ENCODE assay signal across 29 cellular contexts in genomic region chr7:20681258-20681882, GRCh38.
"Had no signal": no experiment of that assay in that cellular context is flagged by ENCODE, and none has a peak within 500 bp of the region (broad histone marks: within the 10 kb centered on the region; RNA-seq: fewer than 3 reads in every experiment).

No MANE protein-coding gene starts in this region.

- DNase-seq: stimulated activated CD4-positive, alpha-beta T cell treated with anti-CD3 and anti-CD28 coated beads, Interleukin-2, amount 100 ng/mL, for 48 hours; stimulated activated CD4-positive, alpha-beta T cell treated with anti-CD3 and anti-CD28 coated beads, Interleukin-4, amount 100 ng/mL, for 1 hour; stimulated activated CD4-positive, alpha-beta T cell treated with anti-CD3 and anti-CD28 coated beads, Interleukin-4, amount 100 ng/mL, for 24 hours; stimulated activated CD4-positive, alpha-beta T cell treated with anti-CD3 and anti-CD28 coated beads, Interleukin-4, amount 100 ng/mL, for 4 hours; stimulated activated CD8-positive, alpha-beta memory T cell treated with anti-CD3 and anti-CD28 coated beads, Interleukin-4, amount 100 ng/mL, for 48 hours; stimulated activated naive B cell treated with anti-CD40 and anti-IgM and Interleukin-4, amounts not matched to agents 10 μg/mL and 1 μg/mL and 100 μg/mL, for 72 hours; stimulated activated naive CD4-positive, alpha-beta T cell; stimulated activated naive CD4-positive, alpha-beta T cell treated with Interleukin-2 at 50 U/mL for 16 hours; stimulated activated naive CD8-positive, alpha-beta T cell treated with anti-CD3 and anti-CD28 coated beads, Interleukin-15, amount 100 ng/mL, for 72 hours; stimulated activated naive CD8-positive, alpha-beta T cell treated with anti-CD3 and anti-CD28 coated beads, Interleukin-15, Interleukin-2, amounts not matched to agents 100 U/mL and 50 U/mL, for 24 hours; stomach; substantia nigra; testis; thyroid gland; tibial artery; transverse colon; trophoblast cell; upper lobe of left lung; upper lobe of right lung; uterus had no signal

- H3K27ac Mint-ChIP-seq: stimulated activated effector memory CD8-positive, alpha-beta T cell treated with anti-CD3 and anti-CD28 coated beads, Interleukin-12 subunit alpha, Interleukin-12 subunit beta, amount 100 ng/mL, for 72 hours; stimulated activated memory B cell treated with anti-CD40 and anti-IgM and Interleukin-4, amounts not matched to agents 10 μg/mL and 1 μg/mL and 100 μg/mL, for 72 hours; stimulated activated naive B cell treated with anti-CD40 and anti-IgM and Interleukin-4, amounts not matched to agents 10 μg/mL and 1 μg/mL and 100 μg/mL, for 72 hours; stimulated activated naive CD8-positive, alpha-beta T cell treated with anti-CD3 and anti-CD28 coated beads, Interleukin-15, amount 100 ng/mL, for 72 hours; stimulated activated naive CD8-positive, alpha-beta T cell treated with anti-CD3 and anti-CD28 coated beads, Interleukin-15, Interleukin-2, amounts not matched to agents 100 ng/mL and 50 ng/mL, for 24 hours; type B pancreatic cell had no signal

- H3K36me3 ChIP-seq: stomach, suprapubic skin, thoracic aorta, thyroid gland, tibial artery, tibial nerve, transverse colon, upper lobe of left lung, upper lobe of right lung, uterus, vagina had no signal

- H3K9me3 ChIP-seq: stomach, suprapubic skin, testis, thoracic aorta, thyroid gland, tibial artery, tibial nerve, transverse colon, upper lobe of left lung, upper lobe of right lung, uterus, vagina had no signal

- H3K4me3 ChIP-seq: stomach, suprapubic skin, testis, thoracic aorta, thyroid gland, tibial artery, tibial nerve, transverse colon, upper lobe of left lung, upper lobe of right lung, uterus, vagina had no signal

- H3K4me1 Mint-ChIP-seq: stimulated activated effector memory CD8-positive, alpha-beta T cell treated with anti-CD3 and anti-CD28 coated beads, Interleukin-12 subunit alpha, Interleukin-12 subunit beta, amount 100 ng/mL, for 72 hours; stimulated activated memory B cell treated with anti-CD40 and anti-IgM and Interleukin-4, amounts not matched to agents 10 μg/mL and 1 μg/mL and 100 μg/mL, for 72 hours; stimulated activated naive B cell treated with anti-CD40 and anti-IgM and Interleukin-4, amounts not matched to agents 10 μg/mL and 1 μg/mL and 100 μg/mL, for 72 hours; stimulated activated naive CD8-positive, alpha-beta T cell treated with anti-CD3 and anti-CD28 coated beads, Interleukin-15, amount 100 ng/mL, for 72 hours had no signal

- H3K4me1 ChIP-seq: stomach, suprapubic skin, testis, thyroid gland, tibial artery, tibial nerve, transverse colon, upper lobe of left lung, upper lobe of right lung, uterus, vagina had no signal

- H3K27me3 Mint-ChIP-seq: stimulated activated naive B cell treated with anti-CD40 and anti-IgM and Interleukin-4, amounts not matched to agents 10 μg/mL and 1 μg/mL and 100 μg/mL, for 72 hours; stimulated activated naive CD8-positive, alpha-beta T cell treated with anti-CD3 and anti-CD28 coated beads, Interleukin-15, amount 100 ng/mL, for 72 hours; stimulated activated naive CD8-positive, alpha-beta T cell treated with anti-CD3 and anti-CD28 coated beads, Interleukin-15, Interleukin-2, amounts not matched to agents 100 ng/mL and 50 ng/mL, for 24 hours; type B pancreatic cell had no signal

- H3K9me3 Mint-ChIP-seq: stimulated activated memory B cell treated with anti-CD40 and anti-IgM and Interleukin-4, amounts not matched to agents 10 μg/mL and 1 μg/mL and 100 μg/mL, for 72 hours; stimulated activated naive B cell treated with anti-CD40 and anti-IgM and Interleukin-4, amounts not matched to agents 10 μg/mL and 1 μg/mL and 100 μg/mL, for 72 hours; stimulated activated naive CD8-positive, alpha-beta T cell treated with anti-CD3 and anti-CD28 coated beads, Interleukin-15, amount 100 ng/mL, for 72 hours; stimulated activated naive CD8-positive, alpha-beta T cell treated with anti-CD3 and anti-CD28 coated beads, Interleukin-15, Interleukin-2, amounts not matched to agents 100 ng/mL and 50 ng/mL, for 24 hours; type B pancreatic cell had no signal

- FAIRE-seq: urothelium cell line had no signal

- H3K27ac ChIP-seq: stomach, suprapubic skin, testis, thoracic aorta, thyroid gland, tibial artery, tibial nerve, transverse colon, upper lobe of left lung, upper lobe of right lung, uterus, vagina had no signal

- H3K27me3 ChIP-seq: stomach, suprapubic skin, testis, thyroid gland, tibial artery, tibial nerve, transverse colon, upper lobe of left lung, upper lobe of right lung, uterus, vagina had no signal

- H3K36me3 Mint-ChIP-seq: stimulated activated effector memory CD8-positive, alpha-beta T cell treated with anti-CD3 and anti-CD28 coated beads, Interleukin-12 subunit alpha, Interleukin-12 subunit beta, amount 100 ng/mL, for 72 hours; stimulated activated memory B cell treated with anti-CD40 and anti-IgM and Interleukin-4, amounts not matched to agents 10 μg/mL and 1 μg/mL and 100 μg/mL, for 72 hours; stimulated activated naive B cell treated with anti-CD40 and anti-IgM and Interleukin-4, amounts not matched to agents 10 μg/mL and 1 μg/mL and 100 μg/mL, for 72 hours; type B pancreatic cell had no signal

- ATAC-seq: stimulated activated effector memory CD8-positive, alpha-beta T cell treated with anti-CD3 and anti-CD28 coated beads, Interleukin-12 subunit alpha, Interleukin-12 subunit beta, amount 100 ng/mL, for 72 hours; stimulated activated memory B cell treated with anti-CD40 and anti-IgM and Interleukin-4, amounts not matched to agents 10 μg/mL and 1 μg/mL and 100 μg/mL, for 72 hours; stimulated activated naive B cell treated with anti-CD40 and anti-IgM and Interleukin-4, amounts not matched to agents 10 μg/mL and 1 μg/mL and 100 μg/mL, for 72 hours; stimulated activated naive CD8-positive, alpha-beta T cell treated with anti-CD3 and anti-CD28 coated beads, Interleukin-15, amount 100 ng/mL, for 72 hours; stimulated activated naive CD8-positive, alpha-beta T cell treated with anti-CD3 and anti-CD28 coated beads, Interleukin-15, Interleukin-2, amounts not matched to agents 100 U/mL and 50 U/mL, for 24 hours; upper lobe of right lung had no signal

- H3K4me3 Mint-ChIP-seq: stimulated activated effector memory CD8-positive, alpha-beta T cell treated with anti-CD3 and anti-CD28 coated beads, Interleukin-12 subunit alpha, Interleukin-12 subunit beta, amount 100 ng/mL, for 72 hours; stimulated activated memory B cell treated with anti-CD40 and anti-IgM and Interleukin-4, amounts not matched to agents 10 μg/mL and 1 μg/mL and 100 μg/mL, for 72 hours; stimulated activated naive B cell treated with anti-CD40 and anti-IgM and Interleukin-4, amounts not matched to agents 10 μg/mL and 1 μg/mL and 100 μg/mL, for 72 hours; stimulated activated naive CD8-positive, alpha-beta T cell treated with anti-CD3 and anti-CD28 coated beads, Interleukin-15, amount 100 ng/mL, for 72 hours; stimulated activated naive CD8-positive, alpha-beta T cell treated with anti-CD3 and anti-CD28 coated beads, Interleukin-15, Interleukin-2, amounts not matched to agents 100 ng/mL and 50 ng/mL, for 24 hours; type B pancreatic cell had no signal
